ENCODE assay signal across 18 cellular contexts in genomic region chr6:157123245-157123644, GRCh38.
DNase-seq lines count a peak whose midpoint lies in the region; ATAC-seq and TF ChIP-seq lines count a peak whose summit lies in the region.
"Had no signal": no experiment of that assay in that cellular context is flagged by ENCODE, and none has a peak within 500 bp of the region (broad histone marks: within the 10 kb centered on the region; RNA-seq: fewer than 3 reads in every experiment).

No MANE protein-coding gene starts in this region.

- H3K9me3 ChIP-seq in esophagus (ENCODE audit: control insufficient read depth in 2 of 2, insufficient read depth in 1 of 2, low read depth in 1 of 2, low read length in 1 of 2) = no peaks in the 10 kb centered on the region
- H3K9me3 ChIP-seq in mucosa of descending colon = no peaks in the 10 kb centered on the region
- H3K9me3 ChIP-seq in upper lobe of left lung = no peaks in the 10 kb centered on the region
- H3K9me3 ChIP-seq: BE2C had no signal

- intact Hi-C loops in left ventricle myocardium superior (cut with micrococcal nuclease) = no loop called here
- intact Hi-C loops in mucosa of descending colon (cut with DNase I, micrococcal nuclease) = no loop called here

- no peak overlapping the region for H3K27ac Mint-ChIP-seq in stimulated activated effector memory CD8-positive, alpha-beta T cell treated with anti-CD3 and anti-CD28 coated beads, Interleukin-12 subunit alpha, Interleukin-12 subunit beta, amount 100 ng/mL, for 72 hours

- H3K4me3 Mint-ChIP-seq in stimulated activated effector memory CD8-positive, alpha-beta T cell treated with anti-CD3 and anti-CD28 coated beads, Interleukin-12 subunit alpha, Interleukin-12 subunit beta, amount 100 ng/mL, for 72 hours = no peak overlapping the region

- TF ChIP-seq EP300 in upper lobe of left lung (IDR thresholded peaks at IDR 0.05) = no peak

- no peak for TF ChIP-seq POLR2A in upper lobe of left lung (IDR thresholded peaks at IDR 0.05)

- H3K36me3 ChIP-seq in esophagus (ENCODE audit: control insufficient read depth in 2 of 2, insufficient read depth in 2 of 2, low read length in 1 of 2) (no peaks in the 10 kb centered on the region), mucosa of descending colon (ENCODE audit: low read depth) (no peaks in the 10 kb centered on the region), upper lobe of left lung (peaks cover 0 to 6% (median 0%) of the 10 kb centered on the region in 4 donors)
- H3K36me3 ChIP-seq: BE2C had no signal

- peak; percentile 13 to 41 for DNase-seq in NCI-H446 (lab: John Stamatoyannopoulos, UW)
- no peak for DNase-seq in left ventricle myocardium superior
- no peak for DNase-seq in mucosa of descending colon
- no peak for DNase-seq in stimulated activated effector memory CD8-positive, alpha-beta T cell treated with anti-CD3 and anti-CD28 coated beads, Interleukin-12 subunit alpha, Interleukin-12 subunit beta, amount 100 ng/mL, for 72 hours (ENCODE audit: low spot score in 2 of 2)
- no peak for DNase-seq in mucosa of gallbladder (ENCODE audit: low spot score)
- no peak for DNase-seq in upper lobe of left lung
- DNase-seq: BE2C, DMS 273 treated with DMSO at 0.1 percent for 48 hours, DMS79 treated with DMSO at 0.1 percent for 48 hours, H7, Kasumi-1, NCI-H1092, NCI-H1436, NCI-H187 treated with DMSO at 0.1 percent for 48 hours, NCI-H526 treated with DMSO at 0.1 percent for 48 hours, OCI-M1 had no signal

- H3K4me3 ChIP-seq in esophagus (ENCODE audit: low read depth in 1 of 2, low read length in 2 of 2) (no peak overlapping the region), mucosa of descending colon (no peak overlapping the region), upper lobe of left lung (no peak overlapping the region)
- H3K4me3 ChIP-seq: GM12878 had no signal

- no peaks in the 10 kb centered on the region for H3K27me3 ChIP-seq in esophagus (ENCODE audit: control insufficient read depth in 1 of 2, insufficient read depth in 2 of 2, low read length in 2 of 2)
- H3K27me3 ChIP-seq in upper lobe of left lung = no peaks in the 10 kb centered on the region
- H3K27me3 ChIP-seq: BE2C had no signal

- 46 to 48% methylated on average over 5 of the region's 5 CpGs for WGBS in esophagus, 2 donors
- 70 to 73% methylated on average over 5 of the region's 5 CpGs for WGBS in upper lobe of left lung, 2 donors

- ATAC-seq in left ventricle myocardium superior (peak; percentile 82), mucosa of descending colon (peak; percentile 44), upper lobe of left lung (ENCODE audit: low FRiP score in 2 of 2) (no peak)
- no peak for ATAC-seq in stimulated activated effector memory CD8-positive, alpha-beta T cell treated with anti-CD3 and anti-CD28 coated beads, Interleukin-12 subunit alpha, Interleukin-12 subunit beta, amount 100 ng/mL, for 72 hours
- ATAC-seq: GM12878 had no signal

- TF ChIP-seq CTCF in mucosa of descending colon (IDR thresholded peaks at IDR 0.05) = no peak
- no peak for TF ChIP-seq CTCF in upper lobe of left lung (IDR thresholded peaks at IDR 0.05)

- H3K36me3 Mint-ChIP-seq in stimulated activated effector memory CD8-positive, alpha-beta T cell treated with anti-CD3 and anti-CD28 coated beads, Interleukin-12 subunit alpha, Interleukin-12 subunit beta, amount 100 ng/mL, for 72 hours = peaks cover 9% of the 10 kb centered on the region

- H3K4me1 ChIP-seq in esophagus (ENCODE audit: control insufficient read depth in 2 of 2, insufficient read depth in 2 of 2, low read length in 1 of 2) (peaks cover 2 to 16% of the 10 kb centered on the region in 2 donors), mucosa of descending colon (ENCODE audit: low read depth) (no peaks in the 10 kb centered on the region), upper lobe of left lung (peaks cover 0 to 8% (median 2%) of the 10 kb centered on the region in 4 donors)
- H3K4me1 ChIP-seq: BE2C had no signal

- peaks cover 20% of the 10 kb centered on the region for H3K4me1 Mint-ChIP-seq in stimulated activated effector memory CD8-positive, alpha-beta T cell treated with anti-CD3 and anti-CD28 coated beads, Interleukin-12 subunit alpha, Interleukin-12 subunit beta, amount 100 ng/mL, for 72 hours

- H3K27ac ChIP-seq in esophagus (ENCODE audit: low read depth in 2 of 2, low read length in 1 of 2) (peak overlapping the region; percentile 2 to 40), upper lobe of left lung (no peak overlapping the region)

- H3K9me3 Mint-ChIP-seq in stimulated activated effector memory CD8-positive, alpha-beta T cell treated with anti-CD3 and anti-CD28 coated beads, Interleukin-12 subunit alpha, Interleukin-12 subunit beta, amount 100 ng/mL, for 72 hours = no peaks in the 10 kb centered on the region

Comparison
In these comparisons a context has a peak if more than half of its experiments do, and no peak if none do; other contexts are left out.
1. DNase-seq: peak in NCI-H446 (2 of 2); none in left ventricle myocardium superior (single experiment), mucosa of descending colon (0 of 3), stimulated activated effector memory CD8-positive, alpha-beta T cell treated with anti-CD3 and anti-CD28 coated beads, Interleukin-12 subunit alpha, Interleukin-12 subunit beta, amount 100 ng/mL, for 72 hours (0 of 2), mucosa of gallbladder (single experiment) and upper lobe of left lung (0 of 2).
2. H3K27ac ChIP-seq: peak in esophagus (2 of 2); none in upper lobe of left lung (0 of 4).
3. ATAC-seq: peak in left ventricle myocardium superior (single experiment) and mucosa of descending colon (single experiment); none in stimulated activated effector memory CD8-positive, alpha-beta T cell treated with anti-CD3 and anti-CD28 coated beads, Interleukin-12 subunit alpha, Interleukin-12 subunit beta, amount 100 ng/mL, for 72 hours (single experiment) and upper lobe of left lung (0 of 2).